Comparison of ENCODE assay signal across 23 cellular contexts in genomic region chr3:128760027-128760426, GRCh38. TPM values are rescaled to one million over a fixed set of nuclear protein-coding genes. Genes with fewer than 3 reads are reported as not detected.
DNase-seq lines count a peak whose midpoint lies in the region; ATAC-seq and TF ChIP-seq lines count a peak whose summit lies in the region.
"Had no signal": no experiment of that assay in that cellular context is flagged by ENCODE, and none has a peak within 500 bp of the region (broad histone marks: within the 10 kb centered on the region; RNA-seq: fewer than 3 reads in every experiment).

No MANE protein-coding gene starts in this region.

- CTCF ChIA-PET in activated CD8-positive, alpha-beta T cell treated with anti-CD3 and anti-CD28 coated beads for 36 hours (lab: Charles Lee): interaction anchor here (1.4 to 2.7 kb wide), 6 partner anchors 8 to 80 kb away, joined by 5 to 12 read pairs (median 10); no protein-coding TSS in a partner anchor
- CTCF ChIA-PET in activated CD8-positive, alpha-beta T cell treated with anti-CD3 and anti-CD28 coated beads, Interleukin-2, amount 10 ng/mL, durations not matched to agents 7 days and 5 days (lab: Charles Lee): interaction anchor here (1.3 to 3.7 kb wide), 4 partner anchors 28 to 79 kb away, joined by 6 to 22 read pairs (median 8); no protein-coding TSS in a partner anchor

- peaks cover 43% of the 10 kb centered on the region for H3K36me3 Mint-ChIP-seq in activated CD8-positive, alpha-beta T cell treated with anti-CD3 and anti-CD28 coated beads for 36 hours (ENCODE audit: low read depth)
- peaks cover 25% of the 10 kb centered on the region for H3K36me3 Mint-ChIP-seq in activated CD8-positive, alpha-beta T cell treated with anti-CD3 and anti-CD28 coated beads, Interleukin-2, amount 10 ng/mL, durations not matched to agents 7 days and 5 days (ENCODE audit: low read depth)
- peaks cover 54% of the 10 kb centered on the region for H3K36me3 Mint-ChIP-seq in effector memory CD8-positive, alpha-beta T cell (ENCODE audit: insufficient read depth)
- H3K36me3 Mint-ChIP-seq in naive thymus-derived CD8-positive, alpha-beta T cell: peaks cover 7 to 22% (median 15%) of the 10 kb centered on the region in 3 donors

- no peak for TF ChIP-seq POLR2A in thyroid gland (IDR thresholded peaks at IDR 0.05)

- intact Hi-C loops in activated CD8-positive, alpha-beta T cell treated with anti-CD3 and anti-CD28 coated beads for 36 hours (cut with micrococcal nuclease): no loop called here
- intact Hi-C loops in thyroid gland (cut with DNase I): no loop called here

- TF ChIP-seq CTCF in activated CD8-positive, alpha-beta T cell treated with anti-CD3 and anti-CD28 coated beads for 36 hours (IDR thresholded peaks at IDR 0.05): no peak
- TF ChIP-seq CTCF in thyroid gland (IDR thresholded peaks at IDR 0.05): no peak

- peak overlapping the region; percentile 14 for H3K27ac Mint-ChIP-seq in activated CD8-positive, alpha-beta T cell treated with anti-CD3 and anti-CD28 coated beads for 36 hours
- H3K27ac Mint-ChIP-seq in activated CD8-positive, alpha-beta T cell treated with anti-CD3 and anti-CD28 coated beads, Interleukin-2, amount 10 ng/mL, durations not matched to agents 7 days and 5 days: no peak overlapping the region
- peak overlapping the region; percentile 77 to 80 for H3K27ac Mint-ChIP-seq in effector memory CD8-positive, alpha-beta T cell
- peak overlapping the region in 9 of 10 donors; percentile 7 to 81 (median 64) for H3K27ac Mint-ChIP-seq in naive thymus-derived CD8-positive, alpha-beta T cell

- H3K36me3 ChIP-seq in thyroid gland: no peaks in the 10 kb centered on the region
- H3K36me3 ChIP-seq: right atrium auricular region had no signal

- H3K27me3 ChIP-seq in thyroid gland: no peaks in the 10 kb centered on the region
- H3K27me3 ChIP-seq: right atrium auricular region had no signal

- DNase-seq in activated CD8-positive, alpha-beta T cell treated with anti-CD3 and anti-CD28 coated beads for 36 hours: no peak
- no peak for DNase-seq in activated CD8-positive, alpha-beta T cell treated with anti-CD3 and anti-CD28 coated beads, Interleukin-2, amount 10 ng/mL, durations not matched to agents 7 days and 5 days
- no peak for DNase-seq in effector memory CD8-positive, alpha-beta T cell
- DNase-seq in naive thymus-derived CD8-positive, alpha-beta T cell: no peak
- DNase-seq in thyroid gland (no peak), HuH-7 (ENCODE audit: low spot score) (no peak), NCI-H2227 treated with DMSO at 0.1 percent for 48 hours (lab: John Stamatoyannopoulos, UW) (no peak), SW480 (ENCODE audit: low spot score) (no peak)
- DNase-seq: activated CD4-positive, alpha-beta memory T cell treated with anti-CD3 and anti-CD28 coated beads for 36 hours; activated CD4-positive, CD25-positive, alpha-beta regulatory T cell; activated gamma-delta T cell treated with Interleukin-2 at 50 U/mL for 16 hours; activated T-cell treated with anti-CD3 and anti-CD28 coated beads for 4 hours; amniotic stem cell; DMS79 treated with DMSO at 0.1 percent for 48 hours; HCEC 1CT; head of caudate nucleus; KG1; NCI-H526; T1000 had no signal

- H3K4me1 ChIP-seq in thyroid gland: peaks cover 42 to 51% of the 10 kb centered on the region in 2 donors

- 83 to 85% methylated on average over 5 of the region's 5 CpGs for WGBS in thyroid gland, 2 donors

- no peak for ATAC-seq in activated CD8-positive, alpha-beta T cell treated with anti-CD3 and anti-CD28 coated beads for 36 hours
- no peak for ATAC-seq in activated CD8-positive, alpha-beta T cell treated with anti-CD3 and anti-CD28 coated beads, Interleukin-2, amount 10 ng/mL, durations not matched to agents 7 days and 5 days
- ATAC-seq in effector memory CD8-positive, alpha-beta T cell (replicated peaks): no peak
- ATAC-seq in naive thymus-derived CD8-positive, alpha-beta T cell: no peak
- ATAC-seq: GM12878, SK-N-SH treated with all-trans-retinoic acid at 6 μM for 48 hours had no signal

- H3K4me3 Mint-ChIP-seq in activated CD8-positive, alpha-beta T cell treated with anti-CD3 and anti-CD28 coated beads for 36 hours: no peak overlapping the region
- no peak overlapping the region for H3K4me3 Mint-ChIP-seq in activated CD8-positive, alpha-beta T cell treated with anti-CD3 and anti-CD28 coated beads, Interleukin-2, amount 10 ng/mL, durations not matched to agents 7 days and 5 days
- H3K4me3 Mint-ChIP-seq in effector memory CD8-positive, alpha-beta T cell: peak overlapping the region; percentile 37 to 42
- H3K4me3 Mint-ChIP-seq in naive thymus-derived CD8-positive, alpha-beta T cell: peak overlapping the region in 3 of 10 donors; percentile 5 to 42 (median 20)
- H3K4me3 Mint-ChIP-seq: activated CD4-positive, alpha-beta memory T cell treated with anti-CD3 and anti-CD28 coated beads for 36 hours had no signal

- no peak overlapping the region for H3K4me3 ChIP-seq in thyroid gland (replicated peaks in 1 of 3)
- H3K4me3 ChIP-seq: GM12878, right atrium auricular region had no signal

- H3K9me3 ChIP-seq in thyroid gland: no peaks in the 10 kb centered on the region
- H3K9me3 ChIP-seq: right atrium auricular region had no signal

- H3K9me3 Mint-ChIP-seq in activated CD8-positive, alpha-beta T cell treated with anti-CD3 and anti-CD28 coated beads for 36 hours: peaks cover 3% of the 10 kb centered on the region
- no peaks in the 10 kb centered on the region for H3K9me3 Mint-ChIP-seq in activated CD8-positive, alpha-beta T cell treated with anti-CD3 and anti-CD28 coated beads, Interleukin-2, amount 10 ng/mL, durations not matched to agents 7 days and 5 days (ENCODE audit: insufficient read depth)
- no peaks in the 10 kb centered on the region for H3K9me3 Mint-ChIP-seq in effector memory CD8-positive, alpha-beta T cell
- H3K9me3 Mint-ChIP-seq in naive thymus-derived CD8-positive, alpha-beta T cell: peaks cover 0 to 9% (median 0%) of the 10 kb centered on the region in 9 donors
- H3K9me3 Mint-ChIP-seq: activated CD4-positive, alpha-beta memory T cell treated with anti-CD3 and anti-CD28 coated beads for 36 hours had no signal

- no peaks in the 10 kb centered on the region for H3K27me3 Mint-ChIP-seq in activated CD8-positive, alpha-beta T cell treated with anti-CD3 and anti-CD28 coated beads for 36 hours
- no peaks in the 10 kb centered on the region for H3K27me3 Mint-ChIP-seq in activated CD8-positive, alpha-beta T cell treated with anti-CD3 and anti-CD28 coated beads, Interleukin-2, amount 10 ng/mL, durations not matched to agents 7 days and 5 days (ENCODE audit: low read depth)
- no peaks in the 10 kb centered on the region for H3K27me3 Mint-ChIP-seq in effector memory CD8-positive, alpha-beta T cell
- H3K27me3 Mint-ChIP-seq in naive thymus-derived CD8-positive, alpha-beta T cell: no peaks in the 10 kb centered on the region
- H3K27me3 Mint-ChIP-seq: activated CD4-positive, alpha-beta memory T cell treated with anti-CD3 and anti-CD28 coated beads for 36 hours had no signal

- H3K27ac ChIP-seq in thyroid gland: peak overlapping the region in 2 of 3 donors; percentile 52
- H3K27ac ChIP-seq: 22Rv1, right atrium auricular region had no signal

- H3K4me1 Mint-ChIP-seq in activated CD8-positive, alpha-beta T cell treated with anti-CD3 and anti-CD28 coated beads for 36 hours (ENCODE audit: low read depth): peaks cover 65% of the 10 kb centered on the region
- peaks cover 35% of the 10 kb centered on the region for H3K4me1 Mint-ChIP-seq in activated CD8-positive, alpha-beta T cell treated with anti-CD3 and anti-CD28 coated beads, Interleukin-2, amount 10 ng/mL, durations not matched to agents 7 days and 5 days (ENCODE audit: low read depth)
- H3K4me1 Mint-ChIP-seq in effector memory CD8-positive, alpha-beta T cell (ENCODE audit: low read depth in 2 of 2): peaks cover 30 to 72% of the 10 kb centered on the region in 2 donors
- H3K4me1 Mint-ChIP-seq in naive thymus-derived CD8-positive, alpha-beta T cell: peaks cover 30 to 79% (median 72%) of the 10 kb centered on the region in 4 donors

- POLR2A ChIA-PET in activated CD8-positive, alpha-beta T cell treated with anti-CD3 and anti-CD28 coated beads for 36 hours (lab: Charles Lee): interaction anchor here (2.4 kb wide), 1 partner anchor 21 kb away, joined by 7 read pairs; no protein-coding TSS in a partner anchor
- POLR2A ChIA-PET in activated CD8-positive, alpha-beta T cell treated with anti-CD3 and anti-CD28 coated beads, Interleukin-2, amount 10 ng/mL, durations not matched to agents 7 days and 5 days (lab: Charles Lee): interaction anchor here (1.3 kb wide), 1 partner anchor 8 kb away, joined by 3 read pairs; no protein-coding TSS in a partner anchor
- POLR2A ChIA-PET in naive thymus-derived CD8-positive, alpha-beta T cell (lab: Charles Lee): interaction anchor here (0.6 to 1.2 kb wide), 2 partner anchors 30 to 109 kb away, joined by 3 read pairs; partner anchors contain the start of gene RPN1

RNA-seq across cellular contexts. Expression of gene RAB7A, which starts 34.0 kb away (rescaled TPM):
- 100 to 1,000 TPM; 304 to 322 TPM for total RNA-seq in activated CD8-positive, alpha-beta T cell treated with anti-CD3 and anti-CD28 coated beads for 36 hours
- total RNA-seq in activated CD8-positive, alpha-beta T cell treated with anti-CD3 and anti-CD28 coated beads, Interleukin-2, amount 10 ng/mL, durations not matched to agents 7 days and 5 days: 100 to 1,000 TPM; 256 to 269 TPM
- total RNA-seq in naive thymus-derived CD8-positive, alpha-beta T cell: 100 to 1,000 TPM; 140 to 152 TPM
- 100 to 1,000 TPM; 177 to 200 (median 185) TPM for polyA plus RNA-seq in naive thymus-derived CD8-positive, alpha-beta T cell
- 100 to 1,000 TPM in 3 of 4 donors, 10 to 100 TPM in 1; 98.9 to 114 (median 110) TPM for total RNA-seq in thyroid gland

Comparison
In these comparisons a context has a peak if more than half of its experiments do, and no peak if none do; other contexts are left out.
1. H3K4me3 Mint-ChIP-seq: peak in effector memory CD8-positive, alpha-beta T cell (2 of 2); none in activated CD8-positive, alpha-beta T cell treated with anti-CD3 and anti-CD28 coated beads for 36 hours (single experiment) and activated CD8-positive, alpha-beta T cell treated with anti-CD3 and anti-CD28 coated beads, Interleukin-2, amount 10 ng/mL, durations not matched to agents 7 days and 5 days (single experiment).